In genomic region chr2:200185575-200186103, GRCh38 we compare ENCODE assay signal across 1 cellular context.
TF ChIP-seq lines count a peak whose summit lies in the region.

No MANE protein-coding gene starts in this region.

TF ChIP-seq in GM23338, 12 proteins besides CTCF, POLR2A, EP300 and RAD21 (continued from another document):
- TF ChIP-seq ZNF462 (CRISPR knock-in tag; IDR thresholded peaks at IDR 0.05) (no peak), EZH2phosphoT487 (IDR thresholded peaks at IDR 0.05; ENCODE audit: unreplicated experiment) (no peak), CREB1 (CRISPR knock-in tag; IDR thresholded peaks at IDR 0.05; ENCODE audit: low read depth) (no peak), EZH2 (IDR thresholded peaks at IDR 0.05; ENCODE audit: low read depth, unreplicated experiment) (no peak), REST (IDR thresholded peaks at IDR 0.05; ENCODE audit: unreplicated experiment) (no peak), STAT1 (IDR thresholded peaks at IDR 0.05; ENCODE audit: unreplicated experiment) (no peak), POLR2AphosphoS5 (IDR thresholded peaks at IDR 0.05; ENCODE audit: low read depth) (no peak)
